Comparison of ENCODE assay signal across 1 cellular context in the genomic region with DNA sequence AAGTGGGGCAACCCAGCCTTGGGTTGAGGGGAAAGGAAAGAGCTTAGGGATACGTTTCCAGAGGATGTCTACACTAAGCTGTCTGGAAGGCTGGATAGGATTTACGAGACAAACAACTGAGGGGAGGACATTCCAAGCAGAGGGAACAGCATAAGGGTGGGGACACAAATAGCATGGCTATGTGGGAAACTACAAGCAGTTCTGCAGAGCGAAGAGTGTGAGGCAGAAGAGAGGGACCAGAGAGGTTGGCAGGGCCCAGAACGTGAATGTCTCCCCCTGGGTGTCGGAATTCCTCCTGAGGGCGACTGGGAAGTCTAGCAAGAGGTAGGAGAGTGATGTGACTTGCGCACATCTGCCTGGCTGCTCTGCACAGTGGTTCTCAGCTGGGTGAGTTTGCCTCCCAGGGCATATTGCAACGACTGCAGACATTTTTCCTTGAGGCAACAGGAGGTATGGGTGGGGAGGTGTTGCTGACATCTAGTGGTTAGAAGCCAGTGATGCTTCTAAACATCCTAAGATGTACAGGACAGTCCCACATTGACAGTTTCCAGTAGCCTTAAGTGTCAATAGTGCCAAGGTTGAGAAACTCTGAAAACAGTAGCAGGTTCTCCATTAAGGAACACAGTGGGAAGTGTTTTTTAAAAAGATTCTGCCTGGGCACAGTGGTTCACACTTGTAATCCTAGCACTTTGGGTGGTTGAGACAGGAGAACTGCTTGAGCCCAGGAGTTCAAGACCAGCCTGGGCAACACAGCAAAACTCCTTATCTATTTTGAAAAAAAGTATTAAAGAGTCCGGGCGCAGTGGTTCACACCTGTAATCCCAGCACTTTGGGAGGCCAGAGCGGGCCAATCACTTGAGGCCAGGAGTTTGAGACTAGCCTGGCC.
TF ChIP-seq lines count a peak whose summit lies in the region.

No MANE protein-coding gene starts in this region.

TF ChIP-seq in liver, 16 proteins besides CTCF, POLR2A, EP300 and RAD21 (continued from another document):
- TF ChIP-seq GABPA (IDR thresholded peaks at IDR 0.05 in 1 of 2, conservative IDR thresholded peaks at IDR 0.05 in 1 of 2) (no peak), HNF4G (IDR thresholded peaks at IDR 0.05) (no peak), YY1 (IDR thresholded peaks at IDR 0.05) (no peak), SP1 (IDR thresholded peaks at IDR 0.05) (no peak), TAF1 (conservative IDR thresholded peaks at IDR 0.05) (no peak), NR2F2 (IDR thresholded peaks at IDR 0.05) (no peak), FOXA2 (IDR thresholded peaks at IDR 0.05) (no peak)
- TF ChIP-seq, protein P1, sequence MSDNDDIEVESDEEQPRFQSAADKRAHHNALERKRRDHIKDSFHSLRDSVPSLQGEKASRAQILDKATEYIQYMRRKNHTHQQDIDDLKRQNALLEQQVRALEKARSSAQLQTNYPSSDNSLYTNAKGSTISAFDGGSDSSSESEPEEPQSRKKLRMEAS (IDR thresholded peaks at IDR 0.05): no peak
